Comparison of ENCODE assay signal across 8 cellular contexts in genomic region chr1:204073837-204074273, GRCh38. TPM values are rescaled to one million over a fixed set of nuclear protein-coding genes. Genes with fewer than 3 reads are reported as not detected.
DNase-seq lines count a peak whose midpoint lies in the region; ATAC-seq, FAIRE-seq and TF ChIP-seq lines count a peak whose summit lies in the region.

No MANE protein-coding gene starts in this region.

- H3K4me1 ChIP-seq in GM23248 (ENCODE audit: insufficient read depth) (peaks cover 7% of the 10 kb centered on the region; the same call in 1 of the 2 replicates), neural progenitor cell (peaks cover 35% of the 10 kb centered on the region)

- H3K9ac ChIP-seq in GM23248 (peak overlapping the region; percentile 65), neural progenitor cell (no peak overlapping the region)

- H3K9me2 ChIP-seq in GM23248 (ENCODE audit: insufficient read depth) = no peaks in the 10 kb centered on the region

- in situ Hi-C loops in GM23248 (cut with MboI) = no loop called here

- H3K36me3 Mint-ChIP-seq in T-helper 2 cell treated with Interferon-gamma antibody and Interleukin-4, amounts not matched to agents 5 μg/mL and 100 μg/mL, for 36 hours (ENCODE audit: low read depth) = no peaks in the 10 kb centered on the region
- peaks cover 5% of the 10 kb centered on the region for H3K36me3 Mint-ChIP-seq in neural progenitor cell

- peaks cover 89% of the 10 kb centered on the region for H3K27me3 Mint-ChIP-seq in T-helper 2 cell treated with Interferon-gamma antibody and Interleukin-4, amounts not matched to agents 5 μg/mL and 100 μg/mL, for 36 hours (ENCODE audit: low read depth)
- H3K27me3 Mint-ChIP-seq in neural progenitor cell (ENCODE audit: insufficient read depth, low read depth) = peaks cover 11% of the 10 kb centered on the region

- H3K79me2 ChIP-seq in GM23248 (ENCODE audit: insufficient read depth) (peaks cover 40% of the 10 kb centered on the region), neural progenitor cell (ENCODE audit: low read depth) (peaks cover 57% of the 10 kb centered on the region)

- H3F3A ChIP-seq in GM23248 (ENCODE audit: insufficient read depth) = no peaks in the 10 kb centered on the region
- peaks cover 42% of the 10 kb centered on the region for H3F3A ChIP-seq in neural progenitor cell (ENCODE audit: low read depth)

- no peaks in the 10 kb centered on the region for H3K9me3 Mint-ChIP-seq in T-helper 2 cell treated with Interferon-gamma antibody and Interleukin-4, amounts not matched to agents 5 μg/mL and 100 μg/mL, for 36 hours
- H3K9me3 Mint-ChIP-seq in neural progenitor cell = peaks cover 3% of the 10 kb centered on the region

- H3K27ac ChIP-seq in GM23248 (peak overlapping the region; percentile 57; the same call in 1 of the 2 replicates), neural progenitor cell (no peak overlapping the region)

- H4K20me1 ChIP-seq in GM23248 (ENCODE audit: insufficient read depth) (no peaks in the 10 kb centered on the region), neural progenitor cell (ENCODE audit: low read depth) (peaks cover 50% of the 10 kb centered on the region)

- FAIRE-seq in GM12892 (lab: Jason Lieb, UNC) = no peak

- H3K27me3 ChIP-seq in GM23248 (replicated peaks; ENCODE audit: insufficient read depth) (no peaks in the 10 kb centered on the region), neural progenitor cell (peaks cover 17% of the 10 kb centered on the region)

- no peak for TF ChIP-seq POLR2A in GM12892 (IDR thresholded peaks at IDR 0.05; ENCODE audit: low read depth, low read length)

- H3K4me3 Mint-ChIP-seq in T-helper 2 cell treated with Interferon-gamma antibody and Interleukin-4, amounts not matched to agents 5 μg/mL and 100 μg/mL, for 36 hours = peak overlapping the region; percentile 76
- H3K4me3 Mint-ChIP-seq in neural progenitor cell = peak overlapping the region; percentile 99

- H3K9me3 ChIP-seq in GM23248 (ENCODE audit: low read depth) = no peaks in the 10 kb centered on the region
- no peaks in the 10 kb centered on the region for H3K9me3 ChIP-seq in neural progenitor cell (ENCODE audit: low read depth)

- no peaks in the 10 kb centered on the region for H3K36me3 ChIP-seq in GM23248 (ENCODE audit: low read depth)
- no peaks in the 10 kb centered on the region for H3K36me3 ChIP-seq in neural progenitor cell

- ATAC-seq in GM21723 (IDR thresholded peaks at IDR 0.05; ENCODE audit: unreplicated experiment) = no peak

- peak overlapping the region; percentile 77 for H3K4me3 ChIP-seq in GM23248
- H3K4me3 ChIP-seq in fibroblast of the aortic adventitia (ENCODE audit: low read depth, low read length) = peak overlapping the region; percentile 94
- H3K4me3 ChIP-seq in neural progenitor cell = peak overlapping the region; percentile 78

- peaks cover 2% of the 10 kb centered on the region for H3K4me1 Mint-ChIP-seq in T-helper 2 cell treated with Interferon-gamma antibody and Interleukin-4, amounts not matched to agents 5 μg/mL and 100 μg/mL, for 36 hours (ENCODE audit: low read depth)
- peaks cover 43% of the 10 kb centered on the region for H3K4me1 Mint-ChIP-seq in neural progenitor cell

- 0 to 2% methylated on average over 34 to 36 of the region's 39 CpGs for WGBS in GM23248 (ENCODE audit: low coverage in 1 of 2, low lambda C conversion rate in 2 of 2, missing lambda C conversion rate in 2 of 2), 2 experiments

- no peak overlapping the region for H3K27ac Mint-ChIP-seq in T-helper 2 cell treated with Interferon-gamma antibody and Interleukin-4, amounts not matched to agents 5 μg/mL and 100 μg/mL, for 36 hours
- peak overlapping the region; percentile 89 for H3K27ac Mint-ChIP-seq in neural progenitor cell

- H2AFZ ChIP-seq in GM23248 = peak overlapping the region; percentile 82
- H2AFZ ChIP-seq in neural progenitor cell (replicated peaks) = no peak overlapping the region

- peak; percentile 62 for DNase-seq in GM23248
- no peak for DNase-seq in T-helper 2 cell treated with Interferon-gamma antibody and Interleukin-4, amounts not matched to agents 5 μg/mL and 100 μg/mL, for 36 hours (ENCODE audit: low spot score)
- DNase-seq in fibroblast of the aortic adventitia (ENCODE audit: low read depth) = peak; percentile 39
- peak; percentile 43 for DNase-seq in neural progenitor cell (ENCODE audit: low spot score)
- DNase-seq in GM12892 (ENCODE audit: insufficient read length) = no peak
- DNase-seq in NCI-H2196 treated with DMSO at 0.1 percent for 48 hours (lab: John Stamatoyannopoulos, UW; ENCODE audit: unreplicated experiment) = no peak
- no peak for DNase-seq in activated CD4-positive, CD25-positive, alpha-beta regulatory T cell (lab: John Stamatoyannopoulos, UW)

- TF ChIP-seq CTCF in fibroblast of the aortic adventitia (IDR thresholded peaks at IDR 0.05; ENCODE audit: insufficient read depth, low read length) = no peak
- no peak for TF ChIP-seq CTCF in neural progenitor cell (IDR thresholded peaks at IDR 0.05)

- H3K4me2 ChIP-seq in GM23248 (ENCODE audit: unreplicated experiment) (peak overlapping the region; percentile 86), neural progenitor cell (peak overlapping the region; percentile 98)

RNA-seq across cellular contexts. Expression of gene SOX13, which starts 0.9 kb away (rescaled TPM):
- 5.5 and 5.8 TPM in 2 replicates for total RNA-seq in GM23248 (2014; rRNA removed; shearing (Covaris generic))
- 3.0 and 3.1 TPM in 2 replicates for polyA plus RNA-seq in GM23248 (2016; fragmentation: Nextera tagmentation; extraction: Ambion mirVana)
- 3.3 and 5.1 TPM in 2 replicates for total RNA-seq in fibroblast of the aortic adventitia (ENCODE audit: low replicate concordance)
- 27.8 and 28.6 TPM in 2 replicates for total RNA-seq in neural progenitor cell (ENCODE audit: low replicate concordance)
- polyA plus RNA-seq in GM12892 (2012; ENCODE audit: missing spikeins) = not detected

Comparison
In these comparisons a context has a peak if more than half of its experiments do, and no peak if none do; other contexts are left out.
1. DNase-seq: peak in GM23248 (single experiment), fibroblast of the aortic adventitia (single experiment) and neural progenitor cell (single experiment); none in T-helper 2 cell treated with Interferon-gamma antibody and Interleukin-4, amounts not matched to agents 5 μg/mL and 100 μg/mL, for 36 hours (single experiment), GM12892 (single experiment), NCI-H2196 treated with DMSO at 0.1 percent for 48 hours (single experiment) and activated CD4-positive, CD25-positive, alpha-beta regulatory T cell (0 of 4).
2. Peak in every context shown above with its lines, with median percentiles within 50 percentile points of each other: H3K4me3 ChIP-seq.